ENCODE assay signal across 8 cellular contexts in genomic region chr2:128347701-128348504, GRCh38. TPM values are rescaled to one million over a fixed set of nuclear protein-coding genes. Genes with fewer than 3 reads are reported as not detected.
DNase-seq lines count a peak whose midpoint lies in the region; ATAC-seq, FAIRE-seq and TF ChIP-seq lines count a peak whose summit lies in the region.

No MANE protein-coding gene starts in this region.

- H3K9ac ChIP-seq in GM23248: peak overlapping the region; percentile 67

- H2AFZ ChIP-seq in GM23248: peak overlapping the region; percentile 79

- intact Hi-C loops in body of pancreas (cut with DNase I): no loop called here

- 30 to 32% methylated on average over 15 to 16 of the region's 16 CpGs for WGBS in GM23248 (ENCODE audit: low coverage in 1 of 2, low lambda C conversion rate in 2 of 2, missing lambda C conversion rate in 2 of 2), 2 experiments
- WGBS in body of pancreas, 2 donors: 23% methylated on average over 13 to 16 of the region's 16 CpGs

- H3K27ac ChIP-seq in GM23248 (peak overlapping the region; percentile 62), body of pancreas (peak overlapping the region; percentile 35 to 74 (median 69)), skin epidermis (peak overlapping the region in 16 of 21 experiments; percentile 9 to 69 (median 48))

- H4K20me1 ChIP-seq in GM23248 (ENCODE audit: insufficient read depth): no peaks in the 10 kb centered on the region

- ATAC-seq in body of pancreas (peak; percentile 88), HG02642 (IDR thresholded peaks at IDR 0.05; ENCODE audit: poor library complexity, unreplicated experiment) (no peak)

- H3K4me1 ChIP-seq in GM23248 (ENCODE audit: insufficient read depth) (peaks cover 16% of the 10 kb centered on the region), body of pancreas (peaks cover 18% of the 10 kb centered on the region)

- H3K9me2 ChIP-seq in GM23248 (ENCODE audit: insufficient read depth): no peaks in the 10 kb centered on the region

- FAIRE-seq in D721Med (lab: Jason Lieb, UNC): no peak

- TF ChIP-seq CTCF in body of pancreas (IDR thresholded peaks at IDR 0.05): no peak
- TF ChIP-seq CTCF in D721Med (IDR thresholded peaks at IDR 0.05; ENCODE audit: insufficient read depth, missing control alignments): no peak

- H3K9me3 ChIP-seq in GM23248 (ENCODE audit: low read depth) (no peaks in the 10 kb centered on the region), body of pancreas (no peaks in the 10 kb centered on the region)

- H3K36me3 ChIP-seq in GM23248 (ENCODE audit: low read depth) (no peaks in the 10 kb centered on the region), body of pancreas (replicated peaks in 1 of 2; ENCODE audit: insufficient read depth in 1 of 2, low read depth in 2 of 2) (no peaks in the 10 kb centered on the region)

- H3K79me2 ChIP-seq in GM23248 (ENCODE audit: insufficient read depth): no peaks in the 10 kb centered on the region

- DNase-seq in GM23248: peak; percentile 71
- peak; percentile 62 to 77 (median 73) for DNase-seq in body of pancreas
- peak; percentile 50 to 61 for DNase-seq in hippocampal formation (lab: John Stamatoyannopoulos, UW)
- DNase-seq in D721Med (ENCODE audit: insufficient read length, low spot score): no peak
- no peak for DNase-seq in stimulated activated CD4-positive, alpha-beta T cell treated with anti-CD3 and anti-CD28 coated beads, Interleukin-12 subunit alpha, Interleukin-12 subunit beta, amount 100 ng/mL, for 4 hours
- DNase-seq in NK-92 (lab: John Stamatoyannopoulos, UW; ENCODE audit: unreplicated experiment): no peak

- TF ChIP-seq POLR2A in body of pancreas (IDR thresholded peaks at IDR 0.05): no peak

- H3K4me3 ChIP-seq in GM23248: no peak overlapping the region
- H3K4me3 ChIP-seq in body of pancreas: no peak overlapping the region
- H3K4me3 ChIP-seq in skin epidermis: no peak overlapping the region

- peak overlapping the region; percentile 14 for H3K4me2 ChIP-seq in GM23248 (ENCODE audit: unreplicated experiment)

- in situ Hi-C loops in GM23248 (cut with MboI): loop anchor here (25.0 kb wide), 1 partner anchor 389 kb away; no protein-coding TSS in a partner anchor

- H3K27me3 ChIP-seq in GM23248 (replicated peaks; ENCODE audit: insufficient read depth) (no peaks in the 10 kb centered on the region), body of pancreas (no peaks in the 10 kb centered on the region)

- no peaks in the 10 kb centered on the region; the same call in none of the 2 replicates for H3F3A ChIP-seq in GM23248 (ENCODE audit: insufficient read depth)

RNA-seq across cellular contexts. Expression of gene HS6ST1, which starts 29.2 kb away (rescaled TPM):
- 27.3 and 35.8 TPM in 2 replicates for total RNA-seq in GM23248 (2014; rRNA removed; shearing (Covaris generic))
- polyA plus RNA-seq in GM23248 (2016; fragmentation: Nextera tagmentation; extraction: Ambion mirVana): 3.3 and 4.0 TPM in 2 replicates
- 10 to 100 TPM; 25.4 to 44.8 TPM for total RNA-seq in body of pancreas

Comparison
In these comparisons a context has a peak if more than half of its experiments do, and no peak if none do; other contexts are left out.
1. DNase-seq: peak in GM23248 (single experiment), body of pancreas (4 of 4) and hippocampal formation (2 of 2); none in D721Med (single experiment), stimulated activated CD4-positive, alpha-beta T cell treated with anti-CD3 and anti-CD28 coated beads, Interleukin-12 subunit alpha, Interleukin-12 subunit beta, amount 100 ng/mL, for 4 hours (single experiment) and NK-92 (single experiment).
2. Peak in every context shown above with its lines, with median percentiles within 50 percentile points of each other: H3K27ac ChIP-seq.